Comparison of ENCODE assay signal across 2 cellular contexts in the genomic region with DNA sequence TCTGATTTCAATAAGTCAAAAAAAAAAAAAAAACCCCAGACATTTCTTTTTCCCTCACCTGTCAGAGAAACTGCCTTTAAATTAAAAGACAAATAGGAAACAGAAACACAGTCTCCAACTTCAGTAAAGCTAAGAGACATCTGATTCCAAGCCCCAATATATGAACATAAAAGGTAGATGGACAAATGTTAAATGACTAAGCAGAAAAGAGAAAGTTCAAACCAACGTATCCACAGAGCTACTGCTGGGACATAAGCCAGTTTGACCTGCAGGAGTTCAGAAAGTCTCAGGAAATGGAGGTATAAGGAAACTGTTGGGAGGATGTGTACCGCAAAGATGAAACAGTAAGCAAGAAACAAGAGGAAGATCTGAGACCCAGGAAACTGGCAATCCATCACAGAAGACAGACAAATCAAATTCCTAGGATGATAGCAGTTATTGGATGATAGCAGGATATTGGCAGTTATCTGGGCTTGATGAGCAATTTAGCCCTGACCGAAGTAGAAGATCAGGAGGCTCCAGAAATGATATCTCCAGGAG.
TF ChIP-seq lines count a peak whose summit lies in the region.

No MANE protein-coding gene starts in this region.

TF ChIP-seq in HEK293, 187 proteins besides CTCF, POLR2A, EP300 and RAD21:
- peak; percentile 5; the same call in 1 of the 2 replicates for TF ChIP-seq ZNF426 (tag by site-specific recombination; IDR thresholded peaks at IDR 0.05)
- TF ChIP-seq, protein P1, sequence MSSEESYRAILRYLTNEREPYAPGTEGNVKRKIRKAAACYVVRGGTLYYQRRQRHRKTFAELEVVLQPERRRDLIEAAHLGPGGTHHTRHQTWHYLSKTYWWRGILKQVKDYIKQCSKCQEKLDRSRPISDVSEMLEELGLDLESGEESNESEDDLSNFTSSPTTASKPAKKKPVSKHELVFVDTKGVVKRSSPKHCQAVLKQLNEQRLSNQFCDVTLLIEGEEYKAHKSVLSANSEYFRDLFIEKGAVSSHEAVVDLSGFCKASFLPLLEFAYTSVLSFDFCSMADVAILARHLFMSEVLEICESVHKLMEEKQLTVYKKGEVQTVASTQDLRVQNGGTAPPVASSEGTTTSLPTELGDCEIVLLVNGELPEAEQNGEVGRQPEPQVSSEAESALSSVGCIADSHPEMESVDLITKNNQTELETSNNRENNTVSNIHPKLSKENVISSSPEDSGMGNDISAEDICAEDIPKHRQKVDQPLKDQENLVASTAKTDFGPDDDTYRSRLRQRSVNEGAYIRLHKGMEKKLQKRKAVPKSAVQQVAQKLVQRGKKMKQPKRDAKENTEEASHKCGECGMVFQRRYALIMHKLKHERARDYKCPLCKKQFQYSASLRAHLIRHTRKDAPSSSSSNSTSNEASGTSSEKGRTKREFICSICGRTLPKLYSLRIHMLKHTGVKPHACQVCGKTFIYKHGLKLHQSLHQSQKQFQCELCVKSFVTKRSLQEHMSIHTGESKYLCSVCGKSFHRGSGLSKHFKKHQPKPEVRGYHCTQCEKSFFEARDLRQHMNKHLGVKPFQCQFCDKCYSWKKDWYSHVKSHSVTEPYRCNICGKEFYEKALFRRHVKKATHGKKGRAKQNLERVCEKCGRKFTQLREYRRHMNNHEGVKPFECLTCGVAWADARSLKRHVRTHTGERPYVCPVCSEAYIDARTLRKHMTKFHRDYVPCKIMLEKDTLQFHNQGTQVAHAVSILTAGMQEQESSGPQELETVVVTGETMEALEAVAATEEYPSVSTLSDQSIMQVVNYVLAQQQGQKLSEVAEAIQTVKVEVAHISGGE (tag by site-specific recombination; conservative IDR thresholded peaks at IDR 0.05; ENCODE audit: low read depth), result no peak

TF ChIP-seq in GM12878, 131 proteins besides CTCF, POLR2A, EP300 and RAD21:
- TF ChIP-seq RB1 (IDR thresholded peaks at IDR 0.05; ENCODE audit: borderline replicate concordance), result no peak
- TF ChIP-seq ETV6 (conservative IDR thresholded peaks at IDR 0.05 in 1 of 2, IDR thresholded peaks at IDR 0.05 in 1 of 2; ENCODE audit: borderline replicate concordance in 1 of 2, low read depth in 1 of 2), result 0 out of 4 replicates have a peak, but pooled peaks of 1 of the 2 experiments have one; percentile 33
- no peak for TF ChIP-seq TAF1 (IDR thresholded peaks at IDR 0.05; ENCODE audit: borderline replicate concordance, low read depth, low read length)
- no peak for TF ChIP-seq SIX5 (IDR thresholded peaks at IDR 0.05; ENCODE audit: low read depth, low read length, severe bottlenecking)
- TF ChIP-seq, protein P2, sequence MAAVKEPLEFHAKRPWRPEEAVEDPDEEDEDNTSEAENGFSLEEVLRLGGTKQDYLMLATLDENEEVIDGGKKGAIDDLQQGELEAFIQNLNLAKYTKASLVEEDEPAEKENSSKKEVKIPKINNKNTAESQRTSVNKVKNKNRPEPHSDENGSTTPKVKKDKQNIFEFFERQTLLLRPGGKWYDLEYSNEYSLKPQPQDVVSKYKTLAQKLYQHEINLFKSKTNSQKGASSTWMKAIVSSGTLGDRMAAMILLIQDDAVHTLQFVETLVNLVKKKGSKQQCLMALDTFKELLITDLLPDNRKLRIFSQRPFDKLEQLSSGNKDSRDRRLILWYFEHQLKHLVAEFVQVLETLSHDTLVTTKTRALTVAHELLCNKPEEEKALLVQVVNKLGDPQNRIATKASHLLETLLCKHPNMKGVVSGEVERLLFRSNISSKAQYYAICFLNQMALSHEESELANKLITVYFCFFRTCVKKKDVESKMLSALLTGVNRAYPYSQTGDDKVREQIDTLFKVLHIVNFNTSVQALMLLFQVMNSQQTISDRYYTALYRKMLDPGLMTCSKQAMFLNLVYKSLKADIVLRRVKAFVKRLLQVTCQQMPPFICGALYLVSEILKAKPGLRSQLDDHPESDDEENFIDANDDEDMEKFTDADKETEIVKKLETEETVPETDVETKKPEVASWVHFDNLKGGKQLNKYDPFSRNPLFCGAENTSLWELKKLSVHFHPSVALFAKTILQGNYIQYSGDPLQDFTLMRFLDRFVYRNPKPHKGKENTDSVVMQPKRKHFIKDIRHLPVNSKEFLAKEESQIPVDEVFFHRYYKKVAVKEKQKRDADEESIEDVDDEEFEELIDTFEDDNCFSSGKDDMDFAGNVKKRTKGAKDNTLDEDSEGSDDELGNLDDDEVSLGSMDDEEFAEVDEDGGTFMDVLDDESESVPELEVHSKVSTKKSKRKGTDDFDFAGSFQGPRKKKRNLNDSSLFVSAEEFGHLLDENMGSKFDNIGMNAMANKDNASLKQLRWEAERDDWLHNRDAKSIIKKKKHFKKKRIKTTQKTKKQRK (IDR thresholded peaks at IDR 0.05; ENCODE audit: low read depth, low read length), result no peak
- TF ChIP-seq STAT1 (conservative IDR thresholded peaks at IDR 0.05), result no peak
- peak; percentile 86; the same call in 1 of the 2 replicates for TF ChIP-seq NFXL1 (IDR thresholded peaks at IDR 0.05; ENCODE audit: borderline replicate concordance)
- no peak for TF ChIP-seq SUZ12 (IDR thresholded peaks at IDR 0.05; ENCODE audit: unreplicated experiment)
